2 cellular contexts compared by ENCODE assay signal in genomic region chr1:109084563-109085517, GRCh38.
TF ChIP-seq lines count a peak whose summit lies in the region.

No MANE protein-coding gene starts in this region.

TF ChIP-seq in SK-N-SH, 30 proteins besides CTCF, POLR2A, EP300 and RAD21 (continued from another document):
- no peak for TF ChIP-seq REST (IDR thresholded peaks at IDR 0.05; ENCODE audit: low read depth, low read length)
- TF ChIP-seq CHD2 (IDR thresholded peaks at IDR 0.05; ENCODE audit: low read length, partially characterized antibody), result no peak
- TF ChIP-seq RXRA (IDR thresholded peaks at IDR 0.05; ENCODE audit: borderline replicate concordance, low read depth), result no peak
- TF ChIP-seq IRF3 (IDR thresholded peaks at IDR 0.05; ENCODE audit: low read depth, low read length), result no peak
- no peak for TF ChIP-seq MEF2A (IDR thresholded peaks at IDR 0.05; ENCODE audit: borderline replicate concordance, low read depth)
- no peak for TF ChIP-seq MXI1 (IDR thresholded peaks at IDR 0.05; ENCODE audit: low read depth, low read length)
- TF ChIP-seq YY1 (IDR thresholded peaks at IDR 0.05; ENCODE audit: low read depth), result no peak
- no peak for TF ChIP-seq FOSL2 (IDR thresholded peaks at IDR 0.05; ENCODE audit: borderline replicate concordance, low read depth)
- TF ChIP-seq JUND (IDR thresholded peaks at IDR 0.05), result no peak
- no peak for TF ChIP-seq POLR2AphosphoS5 (IDR thresholded peaks at IDR 0.05; ENCODE audit: low read depth, low read length)
- TF ChIP-seq MAX (IDR thresholded peaks at IDR 0.05; ENCODE audit: low read depth), result no peak
- TF ChIP-seq NRF1 (IDR thresholded peaks at IDR 0.05; ENCODE audit: low read depth, low read length), result no peak
- no peak for TF ChIP-seq SMC3 (IDR thresholded peaks at IDR 0.05; ENCODE audit: low read depth, low read length)

TF ChIP-seq in SK-N-SH treated with all-trans-retinoic acid at 6 μM for 48 hours, 23 proteins besides CTCF, POLR2A, EP300 and RAD21 (continued from another document):
- TF ChIP-seq PATZ1 (CRISPR knock-in tag; IDR thresholded peaks at IDR 0.05; ENCODE audit: borderline replicate concordance) (no peak), ARNTL (CRISPR knock-in tag; IDR thresholded peaks at IDR 0.05; ENCODE audit: borderline replicate concordance, low read depth) (no peak), ISL1 (CRISPR knock-in tag; IDR thresholded peaks at IDR 0.05) (no peak), CSDC2 (CRISPR knock-in tag; IDR thresholded peaks at IDR 0.05) (no peak)
